1 cellular context compared by ENCODE assay signal in genomic region chr2:69741281-69742169, GRCh38.
TF ChIP-seq lines count a peak whose summit lies in the region.

TSS of gene ANXA4 (plus strand) at chr2:69742134. CDS start at chr2:69781566, 39,432 bp downstream.

TF ChIP-seq in HepG2, 621 proteins besides CTCF, POLR2A, EP300 and RAD21 (continued from another document):
- TF ChIP-seq, protein P1, sequence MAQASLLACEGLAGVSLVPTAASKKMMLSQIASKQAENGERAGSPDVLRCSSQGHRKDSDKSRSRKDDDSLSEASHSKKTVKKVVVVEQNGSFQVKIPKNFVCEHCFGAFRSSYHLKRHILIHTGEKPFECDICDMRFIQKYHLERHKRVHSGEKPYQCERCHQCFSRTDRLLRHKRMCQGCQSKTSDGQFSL (CRISPR knock-in tag; IDR thresholded peaks at IDR 0.05) = peak; percentile 55
- TF ChIP-seq ZSCAN22 (CRISPR knock-in tag; IDR thresholded peaks at IDR 0.05) = 0 out of 2 replicates have a peak, but pooled peaks have one; percentile 75
- peak; percentile 96 for TF ChIP-seq MYC (CRISPR knock-in tag; IDR thresholded peaks at IDR 0.05; ENCODE audit: borderline replicate concordance)
